ENCODE assay signal across 20 cellular contexts in genomic region chr4:85740431-85740861, GRCh38.
A peak's percentile ranks its signal among the peaks of the same experiment; 100 is the strongest.
DNase-seq lines count a peak whose midpoint lies in the region; ATAC-seq and TF ChIP-seq lines count a peak whose summit lies in the region.
"Had no signal": no experiment of that assay in that cellular context is flagged by ENCODE, and none has a peak within 500 bp of the region (broad histone marks: within the 10 kb centered on the region; RNA-seq: fewer than 3 reads in every experiment).

No MANE protein-coding gene starts in this region.

- H3K27ac ChIP-seq in HCT116 (ENCODE audit: low read depth, low read length) (no peak overlapping the region), mammary epithelial cell (ENCODE audit: insufficient read depth, low read depth, low read length) (no peak overlapping the region), mesenchymal stem cell (ENCODE audit: low read length, poor library complexity, severe bottlenecking) (no peak overlapping the region), stomach (no peak overlapping the region), heart right ventricle (peak overlapping the region in 3 of 10 donors; percentile 43 to 89 (median 45)), ascending aorta (no peak overlapping the region)
- H3K27ac ChIP-seq: gastroesophageal sphincter had no signal

- peak overlapping the region; percentile 84 for H2AFZ ChIP-seq in HCT116 (ENCODE audit: low read depth, low read length, poor library complexity, severe bottlenecking)
- no peak overlapping the region for H2AFZ ChIP-seq in mammary epithelial cell (ENCODE audit: low read depth, low read length)
- no peak overlapping the region for H2AFZ ChIP-seq in mesenchymal stem cell (ENCODE audit: low read depth, low read length)

- no peak overlapping the region for H4K8ac ChIP-seq in mesenchymal stem cell (ENCODE audit: low read length)

- H4K20me1 ChIP-seq in HCT116 (ENCODE audit: insufficient read depth) (no peaks in the 10 kb centered on the region), mammary epithelial cell (ENCODE audit: insufficient read depth, low read length) (no peaks in the 10 kb centered on the region)

- H3K18ac ChIP-seq in mesenchymal stem cell (ENCODE audit: low read depth in 1 of 2, low read length in 2 of 2): no peak overlapping the region

- H3K4me2 ChIP-seq in HCT116 (ENCODE audit: low read length) (peak overlapping the region; percentile 50), mammary epithelial cell (ENCODE audit: insufficient read depth, low read depth, low read length) (no peak overlapping the region), mesenchymal stem cell (ENCODE audit: low read length, poor library complexity, severe bottlenecking) (no peak overlapping the region)

- BruUV-seq in HCT116 (replicated peaks; lab: Mats Ljungman, UMichigan) (no TSS peak), mammary epithelial cell (replicated peaks; lab: Mats Ljungman, UMichigan) (no TSS peak)

- no peaks in the 10 kb centered on the region for H3K36me3 ChIP-seq in HCT116 (ENCODE audit: control insufficient read depth in 1 of 2, insufficient read depth in 2 of 2, low read length in 2 of 2)
- no peaks in the 10 kb centered on the region for H3K36me3 ChIP-seq in mammary epithelial cell (ENCODE audit: insufficient read depth, low read length)
- H3K36me3 ChIP-seq in mesenchymal stem cell (ENCODE audit: control insufficient read depth in 1 of 2, insufficient read depth in 2 of 2, low read depth in 1 of 2, low read length in 2 of 2): no peaks in the 10 kb centered on the region
- H3K36me3 ChIP-seq in stomach: no peaks in the 10 kb centered on the region
- no peaks in the 10 kb centered on the region for H3K36me3 ChIP-seq in heart right ventricle
- H3K36me3 ChIP-seq in ascending aorta: no peaks in the 10 kb centered on the region
- H3K36me3 ChIP-seq: gastroesophageal sphincter had no signal

- H3K4me1 ChIP-seq in HCT116 (ENCODE audit: control insufficient read depth in 1 of 2, insufficient read depth in 2 of 2, low read length in 2 of 2) (peaks cover 16 to 54% of the 10 kb centered on the region in 2 experiments), mammary epithelial cell (ENCODE audit: insufficient read depth, low read length) (peaks cover 13% of the 10 kb centered on the region), mesenchymal stem cell (ENCODE audit: control insufficient read depth, insufficient read depth, low read depth, low read length) (peaks cover 1% of the 10 kb centered on the region), stomach (peaks cover 0 to 41% (median 10%) of the 10 kb centered on the region in 4 donors), heart right ventricle (peaks cover 0 to 68% (median 19%) of the 10 kb centered on the region in 9 donors), ascending aorta (peaks cover 0 to 8% of the 10 kb centered on the region in 2 donors)
- H3K4me1 ChIP-seq: gastroesophageal sphincter had no signal

- no peak overlapping the region for H3K14ac ChIP-seq in mesenchymal stem cell (ENCODE audit: low read length in 2 of 2)

- in situ Hi-C loops in mammary epithelial cell (cut with MboI; ENCODE audit: low sequenced_read_pairs in 2 of 2): loop anchor here (25.0 kb wide), 2 partner anchors 578 to 603 kb away; no protein-coding TSS in a partner anchor

- TF ChIP-seq CTCF in HCT116 (IDR thresholded peaks at IDR 0.05 in 2 of 3, conservative IDR thresholded peaks at IDR 0.05 in 1 of 3; ENCODE audit: borderline replicate concordance in 1 of 3, insufficient read depth in 1 of 3, low read depth in 2 of 3, low read length in 2 of 3): no peak
- TF ChIP-seq CTCF in mammary epithelial cell (conservative IDR thresholded peaks at IDR 0.05 in 1 of 2, IDR thresholded peaks at IDR 0.05 in 1 of 2; ENCODE audit: extremely low read depth in 1 of 2, insufficient read depth in 1 of 2, low read depth in 1 of 2, low read length in 2 of 2): no peak
- TF ChIP-seq CTCF in stomach (IDR thresholded peaks at IDR 0.05): no peak
- no peak for TF ChIP-seq CTCF in heart right ventricle (IDR thresholded peaks at IDR 0.05)
- TF ChIP-seq CTCF in ascending aorta (IDR thresholded peaks at IDR 0.05): no peak

- TF ChIP-seq EP300 in stomach (IDR thresholded peaks at IDR 0.05): no peak

- H3K9me2 ChIP-seq in HCT116 (ENCODE audit: insufficient read depth): no peaks in the 10 kb centered on the region; the same call in 1 of the 2 replicates

- H2AK5ac ChIP-seq in mesenchymal stem cell (ENCODE audit: low read length, severe bottlenecking): no peak overlapping the region

- intact Hi-C loops in HCT116 (cut with micrococcal nuclease): loop anchor here (10.0 kb wide), 1 partner anchor 266 kb away; the partner anchor contains the start of gene ARHGAP24
- intact Hi-C loops in mammary epithelial cell (cut with micrococcal nuclease): loop anchor here (10.0 kb wide), 1 partner anchor 46 kb away; no protein-coding TSS in a partner anchor
- intact Hi-C loops in stomach (cut with DNase I; ENCODE audit: low total_unique reads): loop anchor here (10.0 kb wide), 1 partner anchor 586 kb away; no protein-coding TSS in a partner anchor
- intact Hi-C loops in heart right ventricle (cut with DNase I): loop anchor here (5.0 to 10.0 kb wide), 13 partner anchors 86 to 656 kb away; partner anchors contain the start of gene ARHGAP24 (in 1 of the 10)
- intact Hi-C loops in ascending aorta (cut with DNase I): no loop called here

- H3K79me2 ChIP-seq in HCT116 (ENCODE audit: insufficient read depth, low read length) (no peaks in the 10 kb centered on the region), mammary epithelial cell (ENCODE audit: insufficient read depth, low read length) (no peaks in the 10 kb centered on the region)

- TF ChIP-seq RAD21 in HCT116 (IDR thresholded peaks at IDR 0.05; ENCODE audit: low read depth): no peak

- no peaks in the 10 kb centered on the region for H3K9me3 ChIP-seq in HCT116 (ENCODE audit: control insufficient read depth in 1 of 2, insufficient read depth in 1 of 2, low read depth in 1 of 2, low read length in 2 of 2)
- H3K9me3 ChIP-seq in mammary epithelial cell (replicated peaks; ENCODE audit: insufficient read depth, low read length): no peaks in the 10 kb centered on the region
- no peaks in the 10 kb centered on the region for H3K9me3 ChIP-seq in mesenchymal stem cell (ENCODE audit: control insufficient read depth, low read length)
- no peaks in the 10 kb centered on the region for H3K9me3 ChIP-seq in stomach
- no peaks in the 10 kb centered on the region for H3K9me3 ChIP-seq in heart right ventricle
- no peaks in the 10 kb centered on the region for H3K9me3 ChIP-seq in ascending aorta
- H3K9me3 ChIP-seq: gastroesophageal sphincter had no signal

- H3K4ac ChIP-seq in mesenchymal stem cell (ENCODE audit: low read depth in 1 of 2, low read length in 2 of 2): no peak overlapping the region

- H2BK15ac ChIP-seq in mesenchymal stem cell (ENCODE audit: low read depth, poor library complexity, severe bottlenecking): no peak overlapping the region

- no peaks in the 10 kb centered on the region for H3K27me3 ChIP-seq in HCT116 (ENCODE audit: insufficient read depth, low read length)
- H3K27me3 ChIP-seq in mammary epithelial cell (ENCODE audit: insufficient read depth, low read length): no peaks in the 10 kb centered on the region
- H3K27me3 ChIP-seq in mesenchymal stem cell (ENCODE audit: control insufficient read depth in 1 of 2, insufficient read depth in 1 of 2, low read length in 2 of 2): no peaks in the 10 kb centered on the region
- no peaks in the 10 kb centered on the region for H3K27me3 ChIP-seq in stomach
- H3K27me3 ChIP-seq in heart right ventricle: no peaks in the 10 kb centered on the region
- no peaks in the 10 kb centered on the region for H3K27me3 ChIP-seq in ascending aorta
- H3K27me3 ChIP-seq: gastroesophageal sphincter had no signal

- H2BK5ac ChIP-seq in mesenchymal stem cell (ENCODE audit: low read depth, low read length, poor library complexity, severe bottlenecking): no peak overlapping the region

- H4K91ac ChIP-seq in mesenchymal stem cell (ENCODE audit: low read length): no peak overlapping the region

- POLR2A ChIA-PET in HCT116 (lab: Charles Lee): no interaction called here

- H3K9ac ChIP-seq in HCT116 (ENCODE audit: low read length) (no peak overlapping the region), mammary epithelial cell (ENCODE audit: insufficient read depth, low read length) (no peak overlapping the region), mesenchymal stem cell (ENCODE audit: low read length) (peak overlapping the region; percentile 74)

- no peak for TF ChIP-seq POLR2A in HCT116 (IDR thresholded peaks at IDR 0.05; ENCODE audit: borderline replicate concordance, extremely low read depth, insufficient read depth, insufficient read length)
- TF ChIP-seq POLR2A in stomach (IDR thresholded peaks at IDR 0.05): no peak

- H3K4me3 ChIP-seq in HCT116 (replicated peaks in 1 of 2; ENCODE audit: low read depth in 1 of 2, low read length in 2 of 2): no peak overlapping the region; a peak in 1 of 4 replicates
- H3K4me3 ChIP-seq in mammary epithelial cell (replicated peaks in 1 of 3; ENCODE audit: insufficient read depth in 1 of 3, low read depth in 2 of 3, low read length in 3 of 3): no peak overlapping the region
- no peak overlapping the region for H3K4me3 ChIP-seq in mesenchymal stem cell (ENCODE audit: insufficient read depth in 1 of 2, low read depth in 1 of 2, low read length in 2 of 2)
- no peak overlapping the region for H3K4me3 ChIP-seq in stomach
- no peak overlapping the region for H3K4me3 ChIP-seq in heart right ventricle
- H3K4me3 ChIP-seq in ascending aorta: no peak overlapping the region
- H3K4me3 ChIP-seq: gastroesophageal sphincter had no signal

- H3K23ac ChIP-seq in mesenchymal stem cell (ENCODE audit: low read length in 2 of 2): no peak overlapping the region

- WGBS in mammary epithelial cell (ENCODE audit: low coverage, missing lambda C conversion rate): 35% methylated on average over 4 of the region's 5 CpGs
- 27% methylated on average over 3 of the region's 5 CpGs for whole genome bisulfite sequencing in mesenchymal stem cell
- 34 to 51% (median 43%) methylated on average over 5 of the region's 5 CpGs for WGBS in stomach, 5 donors
- 58% methylated on average over 5 of the region's 5 CpGs for WGBS in heart right ventricle, 2 donors

- DNase-seq in HCT116 (ENCODE audit: low read depth, low spot score): no peak
- DNase-seq in RPMI7951 (ENCODE audit: low read depth): peak; percentile 13
- peak; percentile 26 for DNase-seq in mammary epithelial cell
- DNase-seq in mesenchymal stem cell: peak; percentile 52
- DNase-seq in stomach: no peak
- DNase-seq in heart right ventricle: no peak
- no peak for DNase-seq in ascending aorta (ENCODE audit: low spot score in 2 of 2)
- DNase-seq: activated CD8-positive, alpha-beta T cell treated with anti-CD3 and anti-CD28 coated beads, Interleukin-2, amount 10 ng/mL, durations not matched to agents 7 days and 5 days; activated T-cell treated with anti-CD3 and anti-CD28 coated beads, Interleukin-2, amount 50 U/mL, for 48 hours; COR-L47; NCI-H1092; NCI-H748 treated with DMSO at 0.1 percent for 48 hours; occipital lobe; RPMI8226; substantia nigra had no signal

- H3K79me1 ChIP-seq in mesenchymal stem cell (replicated peaks; ENCODE audit: low read length, poor library complexity, severe bottlenecking): no peaks in the 10 kb centered on the region

- RAD21 ChIA-PET in HCT116 (lab: Charles Lee; ENCODE audit: low non-redundant PET in 1 of 2, low total read pairs in 2 of 2, uncharacterized antibody in 2 of 2, unreplicated experiment in 2 of 2): interaction anchor here in 1 of 2 experiments (0.5 kb wide), 1 partner anchor 130 kb away, joined by 3 read pairs; no protein-coding TSS in a partner anchor

- CTCF ChIA-PET in HCT116 (lab: Charles Lee) (interaction anchor here (1.2 to 1.4 kb wide), 2 partner anchors 323 to 484 kb away, joined by 3 read pairs; no protein-coding TSS in a partner anchor), mammary epithelial cell (lab: Charles Lee; ENCODE audit: low non-redundant PET) (no interaction called here)

- H2BK120ac ChIP-seq in mesenchymal stem cell (ENCODE audit: low read depth, low read length): no peak overlapping the region

- ATAC-seq in HCT116 (no peak), heart right ventricle (no peak), HG02610 (IDR thresholded peaks at IDR 0.05; ENCODE audit: unreplicated experiment) (no peak)
- ATAC-seq: activated CD8-positive, alpha-beta T cell treated with anti-CD3 and anti-CD28 coated beads, Interleukin-2, amount 10 ng/mL, durations not matched to agents 7 days and 5 days; activated naive CD4-positive, alpha-beta T cell treated with anti-CD3 and anti-CD28 coated beads, Interleukin-2, amount 50 U/mL, for 72 hours; gastroesophageal sphincter; left lobe of liver; sciatic nerve had no signal

- dilution Hi-C loops in mammary epithelial cell (cut with HindIII; ENCODE audit: low sequenced_read_pairs): loop anchor here (5.0 kb wide), 1 partner anchor 83 kb away; no protein-coding TSS in a partner anchor

- H2BK12ac ChIP-seq in mesenchymal stem cell (ENCODE audit: low read length in 2 of 2): no peak overlapping the region

Comparison
In these comparisons a context has a peak if more than half of its experiments do, and no peak if none do; other contexts are left out.
1. DNase-seq: peak in RPMI7951 (single experiment), mammary epithelial cell (single experiment) and mesenchymal stem cell (single experiment); none in HCT116 (single experiment), stomach (single experiment), heart right ventricle (0 of 2) and ascending aorta (0 of 2).